8 cellular contexts compared by ENCODE assay signal in genomic region chr17:49434821-49435581, GRCh38. TPM values are rescaled to one million over a fixed set of nuclear protein-coding genes. Genes with fewer than 3 reads are reported as not detected.
A peak's percentile ranks its signal among the peaks of the same experiment; 100 is the strongest.
DNase-seq lines count a peak whose midpoint lies in the region; ATAC-seq and TF ChIP-seq lines count a peak whose summit lies in the region.

No MANE protein-coding gene starts in this region.

- no peak overlapping the region for H3K4me3 ChIP-seq in CD8-positive, alpha-beta memory T cell (ENCODE audit: low read length)
- H3K4me3 ChIP-seq in HEK293 (ENCODE audit: low read depth, low read length) (no peak overlapping the region), SK-N-SH (ENCODE audit: low read depth in 2 of 2, low read length in 1 of 2) (no peak overlapping the region), astrocyte of the spinal cord (ENCODE audit: low read depth, low read length) (no peak overlapping the region)

- peaks cover 30 to 46% of the 10 kb centered on the region in 2 donors for H3K27me3 Mint-ChIP-seq in CD8-positive, alpha-beta memory T cell

- H3K4me1 ChIP-seq in CD8-positive, alpha-beta memory T cell (ENCODE audit: insufficient read depth, low read length), result no peaks in the 10 kb centered on the region
- H3K4me1 ChIP-seq in HEK293 (ENCODE audit: control insufficient read depth, insufficient read depth, low read length), result no peaks in the 10 kb centered on the region
- H3K4me1 ChIP-seq in SK-N-SH (ENCODE audit: control insufficient read depth in 1 of 2, insufficient read depth in 2 of 2, low read depth in 1 of 2, low read length in 1 of 2), result peaks cover 3 to 39% of the 10 kb centered on the region in 2 experiments; a peak in 2 of 4 replicates

- no peak overlapping the region for H3K9ac ChIP-seq in SK-N-SH

- ATAC-seq in GM21737 (IDR thresholded peaks at IDR 0.05; ENCODE audit: unreplicated experiment), result no peak

- no peaks in the 10 kb centered on the region for H3K36me3 Mint-ChIP-seq in CD8-positive, alpha-beta memory T cell

- DNase-seq in CD8-positive, alpha-beta memory T cell, result peak in 3 of 5 donors; percentile 24 to 60 (median 27)
- DNase-seq in SK-N-SH (peak; percentile 92), astrocyte of the spinal cord (ENCODE audit: low read depth, low spot score) (peak; percentile 43), iPS-NIHi11 (ENCODE audit: low spot score) (peak; percentile 90), mesenteric fat pad (ENCODE audit: low spot score) (no peak)
- DNase-seq in stimulated activated CD4-positive, alpha-beta T cell treated with anti-CD3 and anti-CD28 coated beads, TNF-alpha, amount 100 ng/mL, for 48 hours (ENCODE audit: low read depth in 3 of 3), result peak in 2 of 3 donors; percentile 22 to 30

- H3K79me2 ChIP-seq in SK-N-SH (ENCODE audit: insufficient read depth), result no peaks in the 10 kb centered on the region

- WGBS in SK-N-SH (ENCODE audit: low lambda C conversion rate), result 37% methylated on average over 10 of the region's 12 CpGs

- no peak overlapping the region for H3K4me2 ChIP-seq in SK-N-SH

- no peaks in the 10 kb centered on the region for H3F3A ChIP-seq in SK-N-SH (replicated peaks; ENCODE audit: insufficient read depth)

- no peak overlapping the region for H3K4me3 Mint-ChIP-seq in CD8-positive, alpha-beta memory T cell

- peaks cover 3% of the 10 kb centered on the region for H3K27me3 ChIP-seq in CD8-positive, alpha-beta memory T cell (ENCODE audit: insufficient read depth, low read length, poor library complexity, severe bottlenecking)
- peaks cover 16% of the 10 kb centered on the region; the same call in 1 of the 2 replicates for H3K27me3 ChIP-seq in SK-N-SH (ENCODE audit: insufficient read depth)

- H2AFZ ChIP-seq in SK-N-SH (ENCODE audit: low read depth), result no peak overlapping the region

- TF ChIP-seq CTCF in HEK293 (tag by site-specific recombination; IDR thresholded peaks at IDR 0.05), result peak; percentile 39; the same call in 1 of the 2 replicates
- TF ChIP-seq CTCF in SK-N-SH (IDR thresholded peaks at IDR 0.05), result peak; percentile 77
- TF ChIP-seq CTCF in astrocyte of the spinal cord (IDR thresholded peaks at IDR 0.05; ENCODE audit: low read depth, low read length), result peak; percentile 73

- H4K20me1 ChIP-seq in SK-N-SH (ENCODE audit: insufficient read depth), result no peaks in the 10 kb centered on the region

- in situ Hi-C loops in astrocyte of the spinal cord (cut with HindIII; ENCODE audit: low sequenced_read_pairs), result no loop called here

- TF ChIP-seq RAD21 in SK-N-SH (IDR thresholded peaks at IDR 0.05; ENCODE audit: low read length), result peak; percentile 86

- no peak overlapping the region for H3K27ac ChIP-seq in CD8-positive, alpha-beta memory T cell (ENCODE audit: low read depth, low read length)
- no peak overlapping the region for H3K27ac ChIP-seq in HEK293 (ENCODE audit: extremely low read depth, low read depth, low read length)
- peak overlapping the region in 1 of 2 experiments; percentile 81; a peak in 1 of 4 replicates for H3K27ac ChIP-seq in SK-N-SH (ENCODE audit: low read depth in 2 of 2, low read length in 1 of 2)

- no peaks in the 10 kb centered on the region for H3K9me3 ChIP-seq in CD8-positive, alpha-beta memory T cell (ENCODE audit: low read length)
- H3K9me3 ChIP-seq in HEK293 (ENCODE audit: control insufficient read depth, insufficient read depth, low read depth, low read length), result no peaks in the 10 kb centered on the region
- no peaks in the 10 kb centered on the region for H3K9me3 ChIP-seq in SK-N-SH

- H3K36me3 ChIP-seq in CD8-positive, alpha-beta memory T cell (ENCODE audit: insufficient read depth, low read length), result no peaks in the 10 kb centered on the region
- H3K36me3 ChIP-seq in HEK293 (ENCODE audit: control insufficient read depth in 2 of 2, insufficient read depth in 1 of 2, low read length in 2 of 2) (no peaks in the 10 kb centered on the region), SK-N-SH (replicated peaks in 1 of 2; ENCODE audit: control insufficient read depth in 1 of 2, insufficient read depth in 2 of 2, low read length in 1 of 2) (no peaks in the 10 kb centered on the region)

- no peak for TF ChIP-seq EP300 in SK-N-SH (IDR thresholded peaks at IDR 0.05; ENCODE audit: borderline replicate concordance in 1 of 2, low read depth in 1 of 2, low read length in 1 of 2)

- H3K4me1 Mint-ChIP-seq in CD8-positive, alpha-beta memory T cell, result no peaks in the 10 kb centered on the region

- no peak overlapping the region for H3K27ac Mint-ChIP-seq in CD8-positive, alpha-beta memory T cell

- no peaks in the 10 kb centered on the region for H3K9me3 Mint-ChIP-seq in CD8-positive, alpha-beta memory T cell

- POLR2A ChIA-PET in CD8-positive, alpha-beta memory T cell (lab: Charles Lee), result no interaction called here
- POLR2A ChIA-PET in HEK293 (lab: Yijun Ruan, JAX), result interaction anchor here (1.1 kb wide), 1 partner anchor 20 kb away, joined by 3 read pairs; the partner anchor contains the start of gene PHB1
- POLR2A ChIA-PET in SK-N-SH (lab: Yijun Ruan, JAX), result interaction anchor here (1.7 to 1.8 kb wide), 2 partner anchors 60 to 80 kb away, joined by 5 to 8 read pairs; partner anchors contain the start of gene NGFR

- no peaks in the 10 kb centered on the region for H3K9me2 ChIP-seq in SK-N-SH

- CTCF ChIA-PET in CD8-positive, alpha-beta memory T cell (lab: Charles Lee), result interaction anchor here (1.4 to 6.4 kb wide), 3 partner anchors 10 to 122 kb away, joined by 3 to 40 read pairs (median 8); no protein-coding TSS in a partner anchor
- CTCF ChIA-PET in HEK293 (lab: Yijun Ruan, JAX) (interaction anchor here (0.6 to 15.3 kb wide), 54 partner anchors 9 to 1271 kb away, joined by 3 to 303 read pairs (median 5); partner anchors contain the start of genes NGFR and PHB1), SK-N-SH (lab: Yijun Ruan, JAX) (interaction anchor here (0.6 to 21.7 kb wide), 61 partner anchors 9 to 1488 kb away, joined by 3 to 492 read pairs (median 8); partner anchors contain the start of genes NGFR, NXPH3 and PHB1)

TF ChIP-seq in HEK293, 187 proteins besides CTCF, POLR2A, EP300 and RAD21 (continues in another document):
- TF ChIP-seq ZNF610 (tag by site-specific recombination; IDR thresholded peaks at IDR 0.05; ENCODE audit: borderline replicate concordance) (no peak), ATF2 (tag by site-specific recombination; IDR thresholded peaks at IDR 0.05; ENCODE audit: low read depth) (no peak), ELK4 (IDR thresholded peaks at IDR 0.05; ENCODE audit: borderline replicate concordance, low read depth, low read length) (no peak), SCRT2 (tag by site-specific recombination; IDR thresholded peaks at IDR 0.05) (peak; percentile 70), KLF16 (tag by site-specific recombination; IDR thresholded peaks at IDR 0.05) (no peak), ZBTB17 (tag by site-specific recombination; IDR thresholded peaks at IDR 0.05) (no peak)

TF ChIP-seq in SK-N-SH, 30 proteins besides CTCF, POLR2A, EP300 and RAD21:
- TF ChIP-seq YY1 (IDR thresholded peaks at IDR 0.05; ENCODE audit: low read depth) (no peak), SMC3 (IDR thresholded peaks at IDR 0.05; ENCODE audit: low read depth, low read length) (peak; percentile 88), TCF12 (IDR thresholded peaks at IDR 0.05) (no peak)

RNA-seq across cellular contexts. Expression of gene PHB1, which starts 20.3 kb away (rescaled TPM):
- total RNA-seq in CD8-positive, alpha-beta memory T cell, result 100 to 1,000 TPM; 440 to 450 TPM
- polyA plus RNA-seq in CD8-positive, alpha-beta memory T cell, result 164 TPM
- polyA plus RNA-seq in SK-N-SH (2012; rRNA removed), result 379 and 477 TPM in 2 replicates
- 290 and 388 TPM in 2 replicates for polyA plus RNA-seq in SK-N-SH (2012; cell fraction: cytosol; rRNA removed)
- polyA plus RNA-seq in SK-N-SH (2012; cell fraction: nucleus; rRNA removed), result 173 and 230 TPM in 2 replicates
- total RNA-seq in mesenteric fat pad, result 158 TPM
